ENCODE assay signal across 10 cellular contexts in genomic region chr1:41455479-41456271, GRCh38. TPM values are rescaled to one million over a fixed set of nuclear protein-coding genes. Genes with fewer than 3 reads are reported as not detected.
DNase-seq lines count a peak whose midpoint lies in the region; ATAC-seq and TF ChIP-seq lines count a peak whose summit lies in the region.
"Had no signal": no experiment of that assay in that cellular context is flagged by ENCODE, and none has a peak within 500 bp of the region (broad histone marks: within the 10 kb centered on the region; RNA-seq: fewer than 3 reads in every experiment).

No MANE protein-coding gene starts in this region.

- H3K79me2 ChIP-seq in mammary epithelial cell (ENCODE audit: insufficient read depth, low read length) (no peaks in the 10 kb centered on the region), smooth muscle cell (ENCODE audit: low read depth) (no peaks in the 10 kb centered on the region)

- TF ChIP-seq CTCF in mammary epithelial cell (conservative IDR thresholded peaks at IDR 0.05 in 1 of 2, IDR thresholded peaks at IDR 0.05 in 1 of 2; ENCODE audit: extremely low read depth in 1 of 2, insufficient read depth in 1 of 2, low read depth in 1 of 2, low read length in 2 of 2) (no peak), smooth muscle cell (IDR thresholded peaks at IDR 0.05; ENCODE audit: borderline replicate concordance, insufficient read depth, poor library complexity, severe bottlenecking) (no peak), endothelial cell (IDR thresholded peaks at IDR 0.05; ENCODE audit: unreplicated experiment) (no peak)

- no peaks in the 10 kb centered on the region for H3K9me3 Mint-ChIP-seq in endothelial cell (ENCODE audit: unreplicated experiment)
- H3K9me3 Mint-ChIP-seq in activated CD8-positive, alpha-beta memory T cell treated with anti-CD3 and anti-CD28 coated beads, Interleukin-2, amount 10 ng/mL, durations not matched to agents 7 days and 5 days (ENCODE audit: low read depth), result no peaks in the 10 kb centered on the region

- H3K4me1 ChIP-seq in mammary epithelial cell (ENCODE audit: insufficient read depth, low read length), result peaks cover 36% of the 10 kb centered on the region
- no peaks in the 10 kb centered on the region for H3K4me1 ChIP-seq in smooth muscle cell (ENCODE audit: low read depth)

- no peak overlapping the region for H3K27ac Mint-ChIP-seq in endothelial cell (ENCODE audit: unreplicated experiment)
- H3K27ac Mint-ChIP-seq in activated CD8-positive, alpha-beta memory T cell treated with anti-CD3 and anti-CD28 coated beads, Interleukin-2, amount 10 ng/mL, durations not matched to agents 7 days and 5 days, result no peak overlapping the region

- no peak overlapping the region for H3K4me3 ChIP-seq in mammary epithelial cell (replicated peaks in 1 of 3; ENCODE audit: insufficient read depth in 1 of 3, low read depth in 2 of 3, low read length in 3 of 3)
- no peak overlapping the region for H3K4me3 ChIP-seq in smooth muscle cell

- H2AFZ ChIP-seq in mammary epithelial cell (ENCODE audit: low read depth, low read length), result peak overlapping the region; percentile 77
- H2AFZ ChIP-seq in smooth muscle cell (ENCODE audit: low read depth), result peak overlapping the region; percentile 28

- H3K4me3 Mint-ChIP-seq in endothelial cell (ENCODE audit: unreplicated experiment), result no peak overlapping the region
- H3K4me3 Mint-ChIP-seq in activated CD8-positive, alpha-beta memory T cell treated with anti-CD3 and anti-CD28 coated beads, Interleukin-2, amount 10 ng/mL, durations not matched to agents 7 days and 5 days, result no peak overlapping the region

- H3K27me3 ChIP-seq in mammary epithelial cell (ENCODE audit: insufficient read depth, low read length), result no peaks in the 10 kb centered on the region
- H3K27me3 ChIP-seq in smooth muscle cell (ENCODE audit: low read depth), result no peaks in the 10 kb centered on the region

- H3K27me3 Mint-ChIP-seq in endothelial cell (ENCODE audit: unreplicated experiment), result peaks cover 2% of the 10 kb centered on the region
- peaks cover 4% of the 10 kb centered on the region for H3K27me3 Mint-ChIP-seq in activated CD8-positive, alpha-beta memory T cell treated with anti-CD3 and anti-CD28 coated beads, Interleukin-2, amount 10 ng/mL, durations not matched to agents 7 days and 5 days

- peak; percentile 41 for DNase-seq in HPDE6-E6E7 (ENCODE audit: extremely low spot score)
- peak; percentile 79 for DNase-seq in mammary epithelial cell
- DNase-seq in iris pigment epithelial cell (ENCODE audit: low read depth), result peak; percentile 53
- peak; percentile 19 for DNase-seq in smooth muscle cell (lab: John Stamatoyannopoulos, UW; ENCODE audit: unreplicated experiment)
- no peak for DNase-seq in endothelial cell (ENCODE audit: low spot score)
- DNase-seq in activated CD4-positive, alpha-beta T cell treated with anti-CD3 and anti-CD28 coated beads, Interleukin-2, amount 50 U/mL, for 48 hours, result no peak
- no peak for DNase-seq in activated CD8-positive, alpha-beta memory T cell treated with anti-CD3 and anti-CD28 coated beads, Interleukin-2, amount 10 ng/mL, durations not matched to agents 7 days and 5 days
- DNase-seq: activated effector memory CD4-positive, alpha-beta T cell treated with anti-CD3 and anti-CD28 coated beads, Interleukin-2, amount 50 U/mL, for 16 hours had no signal

- CTCF ChIA-PET in mammary epithelial cell (lab: Charles Lee; ENCODE audit: low non-redundant PET), result interaction anchor here (0.8 kb wide), 1 partner anchor 159 kb away, joined by 7 read pairs; no protein-coding TSS in a partner anchor
- CTCF ChIA-PET in activated CD8-positive, alpha-beta memory T cell treated with anti-CD3 and anti-CD28 coated beads, Interleukin-2, amount 10 ng/mL, durations not matched to agents 7 days and 5 days (lab: Charles Lee), result no interaction called here

- H3K9me3 ChIP-seq in mammary epithelial cell (replicated peaks; ENCODE audit: insufficient read depth, low read length) (no peaks in the 10 kb centered on the region), smooth muscle cell (replicated peaks; ENCODE audit: low read depth) (no peaks in the 10 kb centered on the region)

- intact Hi-C loops in mammary epithelial cell (cut with micrococcal nuclease), result no loop called here

- H3K36me3 ChIP-seq in mammary epithelial cell (ENCODE audit: insufficient read depth, low read length) (no peaks in the 10 kb centered on the region), smooth muscle cell (ENCODE audit: low read depth) (no peaks in the 10 kb centered on the region)

- H4K20me1 ChIP-seq in mammary epithelial cell (ENCODE audit: insufficient read depth, low read length), result no peaks in the 10 kb centered on the region
- H4K20me1 ChIP-seq in smooth muscle cell (ENCODE audit: low read depth), result no peaks in the 10 kb centered on the region

- 8% methylated on average over 5 of the region's 8 CpGs for whole genome bisulfite sequencing in mammary epithelial cell (ENCODE audit: low coverage, missing lambda C conversion rate)
- 45% methylated on average over 8 of the region's 8 CpGs for WGBS in smooth muscle cell (ENCODE audit: low lambda C conversion rate)

- peaks cover 4% of the 10 kb centered on the region for H3K36me3 Mint-ChIP-seq in endothelial cell (ENCODE audit: low read depth, unreplicated experiment)
- H3K36me3 Mint-ChIP-seq in activated CD8-positive, alpha-beta memory T cell treated with anti-CD3 and anti-CD28 coated beads, Interleukin-2, amount 10 ng/mL, durations not matched to agents 7 days and 5 days, result no peaks in the 10 kb centered on the region

- in situ Hi-C loops in mammary epithelial cell (cut with MboI; ENCODE audit: low sequenced_read_pairs in 2 of 2), result no loop called here

- peaks cover 5% of the 10 kb centered on the region for H3K4me1 Mint-ChIP-seq in endothelial cell (ENCODE audit: unreplicated experiment)
- no peaks in the 10 kb centered on the region for H3K4me1 Mint-ChIP-seq in activated CD8-positive, alpha-beta memory T cell treated with anti-CD3 and anti-CD28 coated beads, Interleukin-2, amount 10 ng/mL, durations not matched to agents 7 days and 5 days

- H3K27ac ChIP-seq in mammary epithelial cell (ENCODE audit: insufficient read depth, low read depth, low read length) (no peak overlapping the region), smooth muscle cell (ENCODE audit: low read depth) (peak overlapping the region; percentile 50)

- no TSS peak for BruUV-seq in mammary epithelial cell (replicated peaks; lab: Mats Ljungman, UMichigan)

- H3K4me2 ChIP-seq in mammary epithelial cell (ENCODE audit: insufficient read depth, low read depth, low read length) (no peak overlapping the region), smooth muscle cell (no peak overlapping the region)

- H3K9ac ChIP-seq in mammary epithelial cell (ENCODE audit: insufficient read depth, low read length), result no peak overlapping the region
- H3K9ac ChIP-seq in smooth muscle cell (ENCODE audit: low read depth), result no peak overlapping the region

- dilution Hi-C loops in mammary epithelial cell (cut with HindIII; ENCODE audit: low sequenced_read_pairs), result no loop called here

- ATAC-seq in HG02884 (IDR thresholded peaks at IDR 0.05; ENCODE audit: unreplicated experiment), result no peak
- no peak for ATAC-seq in activated CD8-positive, alpha-beta memory T cell treated with anti-CD3 and anti-CD28 coated beads, Interleukin-2, amount 10 ng/mL, durations not matched to agents 7 days and 5 days

- peaks cover 10% of the 10 kb centered on the region for H3F3A ChIP-seq in smooth muscle cell (ENCODE audit: low read depth)

RNA-seq across cellular contexts. Expression of gene EDN2, which starts 28.8 kb away (rescaled TPM):
- total RNA-seq in mammary epithelial cell (1 to 10 TPM in 1 of 2 donors, under 1 TPM in 1; 0.56 to 1.3 TPM), smooth muscle cell (not detected in 2 replicates), endothelial cell (ENCODE audit: unreplicated experiment) (0.21 TPM)
- polyA plus RNA-seq in mammary epithelial cell (1.4 TPM), smooth muscle cell (not detected in 2 replicates)
- not detected for polyA minus RNA-seq in mammary epithelial cell
- not detected for total RNA-seq in activated CD8-positive, alpha-beta memory T cell treated with anti-CD3 and anti-CD28 coated beads, Interleukin-2, amount 10 ng/mL, durations not matched to agents 7 days and 5 days
- total RNA-seq: liver had no signal

Comparison
In these comparisons a context has a peak if more than half of its experiments do, and no peak if none do; other contexts are left out.
1. DNase-seq: peak in HPDE6-E6E7 (single experiment), mammary epithelial cell (single experiment), iris pigment epithelial cell (single experiment) and smooth muscle cell (single experiment); none in endothelial cell (single experiment), activated CD4-positive, alpha-beta T cell treated with anti-CD3 and anti-CD28 coated beads, Interleukin-2, amount 50 U/mL, for 48 hours (0 of 2) and activated CD8-positive, alpha-beta memory T cell treated with anti-CD3 and anti-CD28 coated beads, Interleukin-2, amount 10 ng/mL, durations not matched to agents 7 days and 5 days (single experiment).